In genomic region chr5:133006653-133007052, GRCh38 we compare ENCODE assay signal across 2 cellular contexts.
TF ChIP-seq lines count a peak whose summit lies in the region.

No MANE protein-coding gene starts in this region.

TF ChIP-seq in A549, 52 proteins besides CTCF, POLR2A, EP300 and RAD21:
- no peak for TF ChIP-seq HMGXB4 (CRISPR knock-in tag; IDR thresholded peaks at IDR 0.05; ENCODE audit: borderline replicate concordance)
- TF ChIP-seq TFCP2L1 (CRISPR knock-in tag; IDR thresholded peaks at IDR 0.05): no peak
- TF ChIP-seq FOSB (CRISPR knock-in tag; IDR thresholded peaks at IDR 0.05): no peak
- TF ChIP-seq EHMT2 (IDR thresholded peaks at IDR 0.05; ENCODE audit: low read depth): no peak
- TF ChIP-seq CEBPB (IDR thresholded peaks at IDR 0.05): no peak
- TF ChIP-seq HEYL (CRISPR knock-in tag; IDR thresholded peaks at IDR 0.05): no peak
- no peak for TF ChIP-seq POLR2AphosphoS2 (conservative IDR thresholded peaks at IDR 0.05; ENCODE audit: low read length)
- no peak for TF ChIP-seq ZC3H11A (IDR thresholded peaks at IDR 0.05)
- no peak for TF ChIP-seq HOXB5 (CRISPR knock-in tag; IDR thresholded peaks at IDR 0.05)
- no peak for TF ChIP-seq CHD4 (IDR thresholded peaks at IDR 0.05; ENCODE audit: borderline replicate concordance)
- no peak for TF ChIP-seq RFX5 (IDR thresholded peaks at IDR 0.05)
- no peak for TF ChIP-seq NR3C1 (IDR thresholded peaks at IDR 0.05)
- TF ChIP-seq PBX3 (IDR thresholded peaks at IDR 0.05): no peak
- no peak for TF ChIP-seq CBX2 (IDR thresholded peaks at IDR 0.05; ENCODE audit: borderline replicate concordance, low read depth)
- no peak for TF ChIP-seq E2F6 (IDR thresholded peaks at IDR 0.05; ENCODE audit: borderline replicate concordance, low read depth)
- TF ChIP-seq CBX8 (IDR thresholded peaks at IDR 0.05): no peak
- TF ChIP-seq FOSL2 (IDR thresholded peaks at IDR 0.05): no peak
- no peak for TF ChIP-seq FOSL2 (CRISPR knock-in tag; IDR thresholded peaks at IDR 0.05)
- no peak for TF ChIP-seq CHD2 (IDR thresholded peaks at IDR 0.05; ENCODE audit: low read length, partially characterized antibody)
- no peak for TF ChIP-seq MAZ (IDR thresholded peaks at IDR 0.05; ENCODE audit: borderline replicate concordance, low read depth, low read length)
- no peak for TF ChIP-seq JUN (IDR thresholded peaks at IDR 0.05)
TF ChIP-seq in A549: peak in this region for 0.

TF ChIP-seq in IMR-90, 13 proteins besides CTCF, POLR2A, EP300 and RAD21:
- no peak for TF ChIP-seq MAFK (IDR thresholded peaks at IDR 0.05; ENCODE audit: low read depth, low read length)
- no peak for TF ChIP-seq ELK1 (IDR thresholded peaks at IDR 0.05; ENCODE audit: borderline replicate concordance, low read depth, low read length)
